ENCODE assay signal across 1 cellular context in the genomic region with DNA sequence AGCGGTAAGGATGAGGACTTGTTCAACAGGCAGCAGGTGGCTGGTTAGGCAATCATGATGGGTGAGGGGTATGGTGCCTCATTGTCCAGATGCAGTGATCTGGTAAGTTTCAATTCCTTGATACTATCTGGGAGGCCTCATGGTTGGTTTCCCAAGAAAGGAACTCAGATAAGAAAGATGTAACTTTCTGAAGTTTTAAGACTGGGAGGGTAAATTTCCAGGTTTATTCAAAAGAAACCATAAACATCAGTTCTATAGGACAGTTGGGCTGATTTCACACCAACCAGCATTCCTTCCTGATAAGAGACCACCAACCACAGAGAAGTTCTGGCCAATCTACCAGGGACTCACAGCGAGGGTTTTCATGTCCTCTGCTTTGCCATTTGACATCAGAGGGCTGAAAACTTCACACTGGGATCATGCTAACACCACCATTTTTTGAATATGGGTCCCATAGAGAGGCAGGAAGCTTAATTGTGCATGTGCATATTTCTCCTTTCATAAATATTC.
TF ChIP-seq lines count a peak whose summit lies in the region.

No MANE protein-coding gene starts in this region.

TF ChIP-seq in GM12878, 131 proteins besides CTCF, POLR2A, EP300 and RAD21 (continued from another document):
- TF ChIP-seq, protein P1, sequence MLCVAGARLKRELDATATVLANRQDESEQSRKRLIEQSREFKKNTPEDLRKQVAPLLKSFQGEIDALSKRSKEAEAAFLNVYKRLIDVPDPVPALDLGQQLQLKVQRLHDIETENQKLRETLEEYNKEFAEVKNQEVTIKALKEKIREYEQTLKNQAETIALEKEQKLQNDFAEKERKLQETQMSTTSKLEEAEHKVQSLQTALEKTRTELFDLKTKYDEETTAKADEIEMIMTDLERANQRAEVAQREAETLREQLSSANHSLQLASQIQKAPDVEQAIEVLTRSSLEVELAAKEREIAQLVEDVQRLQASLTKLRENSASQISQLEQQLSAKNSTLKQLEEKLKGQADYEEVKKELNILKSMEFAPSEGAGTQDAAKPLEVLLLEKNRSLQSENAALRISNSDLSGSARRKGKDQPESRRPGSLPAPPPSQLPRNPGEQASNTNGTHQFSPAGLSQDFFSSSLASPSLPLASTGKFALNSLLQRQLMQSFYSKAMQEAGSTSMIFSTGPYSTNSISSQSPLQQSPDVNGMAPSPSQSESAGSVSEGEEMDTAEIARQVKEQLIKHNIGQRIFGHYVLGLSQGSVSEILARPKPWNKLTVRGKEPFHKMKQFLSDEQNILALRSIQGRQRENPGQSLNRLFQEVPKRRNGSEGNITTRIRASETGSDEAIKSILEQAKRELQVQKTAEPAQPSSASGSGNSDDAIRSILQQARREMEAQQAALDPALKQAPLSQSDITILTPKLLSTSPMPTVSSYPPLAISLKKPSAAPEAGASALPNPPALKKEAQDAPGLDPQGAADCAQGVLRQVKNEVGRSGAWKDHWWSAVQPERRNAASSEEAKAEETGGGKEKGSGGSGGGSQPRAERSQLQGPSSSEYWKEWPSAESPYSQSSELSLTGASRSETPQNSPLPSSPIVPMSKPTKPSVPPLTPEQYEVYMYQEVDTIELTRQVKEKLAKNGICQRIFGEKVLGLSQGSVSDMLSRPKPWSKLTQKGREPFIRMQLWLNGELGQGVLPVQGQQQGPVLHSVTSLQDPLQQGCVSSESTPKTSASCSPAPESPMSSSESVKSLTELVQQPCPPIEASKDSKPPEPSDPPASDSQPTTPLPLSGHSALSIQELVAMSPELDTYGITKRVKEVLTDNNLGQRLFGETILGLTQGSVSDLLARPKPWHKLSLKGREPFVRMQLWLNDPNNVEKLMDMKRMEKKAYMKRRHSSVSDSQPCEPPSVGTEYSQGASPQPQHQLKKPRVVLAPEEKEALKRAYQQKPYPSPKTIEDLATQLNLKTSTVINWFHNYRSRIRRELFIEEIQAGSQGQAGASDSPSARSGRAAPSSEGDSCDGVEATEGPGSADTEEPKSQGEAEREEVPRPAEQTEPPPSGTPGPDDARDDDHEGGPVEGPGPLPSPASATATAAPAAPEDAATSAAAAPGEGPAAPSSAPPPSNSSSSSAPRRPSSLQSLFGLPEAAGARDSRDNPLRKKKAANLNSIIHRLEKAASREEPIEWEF (IDR thresholded peaks at IDR 0.05; ENCODE audit: insufficient replicate concordance, low read depth, low read length): no peak
- TF ChIP-seq, protein P2, sequence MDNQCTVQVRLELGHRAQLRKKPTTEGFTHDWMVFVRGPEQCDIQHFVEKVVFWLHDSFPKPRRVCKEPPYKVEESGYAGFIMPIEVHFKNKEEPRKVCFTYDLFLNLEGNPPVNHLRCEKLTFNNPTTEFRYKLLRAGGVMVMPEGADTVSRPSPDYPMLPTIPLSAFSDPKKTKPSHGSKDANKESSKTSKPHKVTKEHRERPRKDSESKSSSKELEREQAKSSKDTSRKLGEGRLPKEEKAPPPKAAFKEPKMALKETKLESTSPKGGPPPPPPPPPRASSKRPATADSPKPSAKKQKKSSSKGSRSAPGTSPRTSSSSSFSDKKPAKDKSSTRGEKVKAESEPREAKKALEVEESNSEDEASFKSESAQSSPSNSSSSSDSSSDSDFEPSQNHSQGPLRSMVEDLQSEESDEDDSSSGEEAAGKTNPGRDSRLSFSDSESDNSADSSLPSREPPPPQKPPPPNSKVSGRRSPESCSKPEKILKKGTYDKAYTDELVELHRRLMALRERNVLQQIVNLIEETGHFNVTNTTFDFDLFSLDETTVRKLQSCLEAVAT (IDR thresholded peaks at IDR 0.05): no peak
- no peak for TF ChIP-seq NR2C1 (IDR thresholded peaks at IDR 0.05)
- no peak for TF ChIP-seq HDAC6 (IDR thresholded peaks at IDR 0.05; ENCODE audit: unreplicated experiment)
- TF ChIP-seq, protein P3, sequence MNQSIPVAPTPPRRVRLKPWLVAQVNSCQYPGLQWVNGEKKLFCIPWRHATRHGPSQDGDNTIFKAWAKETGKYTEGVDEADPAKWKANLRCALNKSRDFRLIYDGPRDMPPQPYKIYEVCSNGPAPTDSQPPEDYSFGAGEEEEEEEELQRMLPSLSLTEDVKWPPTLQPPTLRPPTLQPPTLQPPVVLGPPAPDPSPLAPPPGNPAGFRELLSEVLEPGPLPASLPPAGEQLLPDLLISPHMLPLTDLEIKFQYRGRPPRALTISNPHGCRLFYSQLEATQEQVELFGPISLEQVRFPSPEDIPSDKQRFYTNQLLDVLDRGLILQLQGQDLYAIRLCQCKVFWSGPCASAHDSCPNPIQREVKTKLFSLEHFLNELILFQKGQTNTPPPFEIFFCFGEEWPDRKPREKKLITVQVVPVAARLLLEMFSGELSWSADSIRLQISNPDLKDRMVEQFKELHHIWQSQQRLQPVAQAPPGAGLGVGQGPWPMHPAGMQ (IDR thresholded peaks at IDR 0.05; ENCODE audit: borderline replicate concordance): no peak
- TF ChIP-seq RBBP5 (conservative IDR thresholded peaks at IDR 0.05): no peak
- TF ChIP-seq, protein P4, sequence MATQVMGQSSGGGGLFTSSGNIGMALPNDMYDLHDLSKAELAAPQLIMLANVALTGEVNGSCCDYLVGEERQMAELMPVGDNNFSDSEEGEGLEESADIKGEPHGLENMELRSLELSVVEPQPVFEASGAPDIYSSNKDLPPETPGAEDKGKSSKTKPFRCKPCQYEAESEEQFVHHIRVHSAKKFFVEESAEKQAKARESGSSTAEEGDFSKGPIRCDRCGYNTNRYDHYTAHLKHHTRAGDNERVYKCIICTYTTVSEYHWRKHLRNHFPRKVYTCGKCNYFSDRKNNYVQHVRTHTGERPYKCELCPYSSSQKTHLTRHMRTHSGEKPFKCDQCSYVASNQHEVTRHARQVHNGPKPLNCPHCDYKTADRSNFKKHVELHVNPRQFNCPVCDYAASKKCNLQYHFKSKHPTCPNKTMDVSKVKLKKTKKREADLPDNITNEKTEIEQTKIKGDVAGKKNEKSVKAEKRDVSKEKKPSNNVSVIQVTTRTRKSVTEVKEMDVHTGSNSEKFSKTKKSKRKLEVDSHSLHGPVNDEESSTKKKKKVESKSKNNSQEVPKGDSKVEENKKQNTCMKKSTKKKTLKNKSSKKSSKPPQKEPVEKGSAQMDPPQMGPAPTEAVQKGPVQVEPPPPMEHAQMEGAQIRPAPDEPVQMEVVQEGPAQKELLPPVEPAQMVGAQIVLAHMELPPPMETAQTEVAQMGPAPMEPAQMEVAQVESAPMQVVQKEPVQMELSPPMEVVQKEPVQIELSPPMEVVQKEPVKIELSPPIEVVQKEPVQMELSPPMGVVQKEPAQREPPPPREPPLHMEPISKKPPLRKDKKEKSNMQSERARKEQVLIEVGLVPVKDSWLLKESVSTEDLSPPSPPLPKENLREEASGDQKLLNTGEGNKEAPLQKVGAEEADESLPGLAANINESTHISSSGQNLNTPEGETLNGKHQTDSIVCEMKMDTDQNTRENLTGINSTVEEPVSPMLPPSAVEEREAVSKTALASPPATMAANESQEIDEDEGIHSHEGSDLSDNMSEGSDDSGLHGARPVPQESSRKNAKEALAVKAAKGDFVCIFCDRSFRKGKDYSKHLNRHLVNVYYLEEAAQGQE (IDR thresholded peaks at IDR 0.05; ENCODE audit: low read depth, low read length): no peak
TF ChIP-seq in GM12878: peak in this region for 1.
